ENCODE assay signal across 8 cellular contexts in genomic region chr1:226407199-226407496, GRCh38. TPM values are rescaled to one million over a fixed set of nuclear protein-coding genes. Genes with fewer than 3 reads are reported as not detected.
A peak's percentile ranks its signal among the peaks of the same experiment; 100 is the strongest.
DNase-seq lines count a peak whose midpoint lies in the region; ATAC-seq, FAIRE-seq and TF ChIP-seq lines count a peak whose summit lies in the region.

No MANE protein-coding gene starts in this region.

- no peak for FAIRE-seq in HepG2 (lab: Jason Lieb, UNC)

- DNase-seq in activated CD4-positive, alpha-beta T cell treated with anti-CD3 and anti-CD28 coated beads for 36 hours, result no peak
- DNase-seq in activated CD4-positive, alpha-beta T cell treated with anti-CD3 and anti-CD28 coated beads for 4 hours, result no peak
- DNase-seq in HepG2 (ENCODE audit: low spot score) (no peak), thyroid gland (no peak), NCI-H510A treated with DMSO at 0.1 percent for 48 hours (lab: John Stamatoyannopoulos, UW) (no peak), Kasumi-1 (lab: John Stamatoyannopoulos, UW) (no peak)
- no peak for DNase-seq in stimulated activated CD4-positive, alpha-beta T cell treated with anti-CD3 and anti-CD28 coated beads, Interleukin-12 subunit alpha, Interleukin-12 subunit beta, amount 100 ng/mL, for 4 hours

- TF ChIP-seq POLR2A in HepG2 (IDR thresholded peaks at IDR 0.05; ENCODE audit: insufficient read depth in 1 of 2, low read depth in 2 of 2, low read length in 2 of 2) (no peak), thyroid gland (IDR thresholded peaks at IDR 0.05) (no peak)

- no peak for TF ChIP-seq CTCF in HepG2 (CRISPR knock-in tag; IDR thresholded peaks at IDR 0.05)
- TF ChIP-seq CTCF in thyroid gland (IDR thresholded peaks at IDR 0.05), result no peak

- POLR2A ChIA-PET in activated CD4-positive, alpha-beta T cell treated with anti-CD3 and anti-CD28 coated beads for 36 hours (lab: Charles Lee), result interaction anchor here (0.6 kb wide), 1 partner anchor 1421 kb away, joined by 5 read pairs; no protein-coding TSS in a partner anchor
- POLR2A ChIA-PET in HepG2 (lab: Yijun Ruan, JAX), result interaction anchor here (0.6 to 1.8 kb wide), 3 partner anchors 10 to 345 kb away, joined by 3 to 6 read pairs (median 3); partner anchors contain the start of gene H3-3A

- H3K9ac ChIP-seq in HepG2 (ENCODE audit: insufficient read depth, low read depth, low read length), result peak overlapping the region; percentile 59

- peak overlapping the region; percentile 93 for H3K27ac Mint-ChIP-seq in activated CD4-positive, alpha-beta T cell treated with anti-CD3 and anti-CD28 coated beads for 36 hours
- H3K27ac Mint-ChIP-seq in activated naive CD8-positive, alpha-beta T cell, result peak overlapping the region; percentile 94

- H3K27me3 ChIP-seq in HepG2 (ENCODE audit: control insufficient read depth in 1 of 2, insufficient read depth in 2 of 2, low read length in 2 of 2), result no peaks in the 10 kb centered on the region
- H3K27me3 ChIP-seq in thyroid gland, result no peaks in the 10 kb centered on the region

- intact Hi-C loops in activated CD4-positive, alpha-beta T cell treated with anti-CD3 and anti-CD28 coated beads for 36 hours (cut with DNase I, micrococcal nuclease), result loop anchor here (2.0 to 10.0 kb wide), 11 partner anchors 38 to 1758 kb away; partner anchors contain the start of genes H3-3A (in 2 of the 2), ACBD3 (in 1 of the 2), C1orf35 (in 1 of the 2) and IBA57 (in 1 of the 2)
- intact Hi-C loops in HepG2 (cut with micrococcal nuclease; ENCODE audit: unreplicated experiment) (no loop called here), thyroid gland (cut with DNase I) (no loop called here)

- no peak overlapping the region for H2AFZ ChIP-seq in HepG2 (ENCODE audit: low read length)

- CTCF ChIA-PET in activated CD4-positive, alpha-beta T cell treated with anti-CD3 and anti-CD28 coated beads for 36 hours (lab: Charles Lee), result interaction anchor here (0.6 to 3.2 kb wide), 17 partner anchors 9 to 794 kb away, joined by 3 to 18 read pairs (median 4); partner anchors contain the start of gene LIN9
- CTCF ChIA-PET in HepG2 (lab: Yijun Ruan, JAX; ENCODE audit: low intra/inter-chr PET ratio, low total read pairs), result no interaction called here

- peaks cover 52% of the 10 kb centered on the region for H3K4me1 ChIP-seq in HepG2 (ENCODE audit: insufficient read depth, low read length)
- H3K4me1 ChIP-seq in thyroid gland, result peaks cover 27 to 37% of the 10 kb centered on the region in 2 donors

- H3K27ac ChIP-seq in HepG2 (ENCODE audit: extremely low read length, insufficient read depth, low read length), result peak overlapping the region; percentile 77
- peak overlapping the region in 2 of 3 donors; percentile 53 to 77 for H3K27ac ChIP-seq in thyroid gland

- H4K20me1 ChIP-seq in HepG2 (ENCODE audit: insufficient read depth, low read length), result peaks cover 10% of the 10 kb centered on the region

- peak overlapping the region; percentile 88 for H3K4me3 Mint-ChIP-seq in activated CD4-positive, alpha-beta T cell treated with anti-CD3 and anti-CD28 coated beads for 36 hours
- H3K4me3 Mint-ChIP-seq in activated naive CD8-positive, alpha-beta T cell, result peak overlapping the region; percentile 96

- in situ Hi-C loops in HepG2 (cut with HindIII; ENCODE audit: extremely low pct_ligation_motif_present, low pct_unique_long_range_greater_than_20kb), result no loop called here

- peaks cover 13% of the 10 kb centered on the region for H3K36me3 Mint-ChIP-seq in activated CD4-positive, alpha-beta T cell treated with anti-CD3 and anti-CD28 coated beads for 36 hours (ENCODE audit: low read depth)
- H3K36me3 Mint-ChIP-seq in activated naive CD8-positive, alpha-beta T cell, result peaks cover 4% of the 10 kb centered on the region

- H3K9me3 ChIP-seq in HepG2 (ENCODE audit: low read length) (no peaks in the 10 kb centered on the region), thyroid gland (no peaks in the 10 kb centered on the region)

- TF ChIP-seq RAD21 in HepG2 (CRISPR knock-in tag; IDR thresholded peaks at IDR 0.05), result no peak

- peak overlapping the region; percentile 71 to 92 (median 84) for H3K4me3 ChIP-seq in HepG2 (replicated peaks in 1 of 3; ENCODE audit: insufficient read depth in 1 of 3, low read depth in 2 of 3, low read length in 3 of 3)
- H3K4me3 ChIP-seq in thyroid gland (replicated peaks in 1 of 3), result peak overlapping the region; percentile 46 to 67 (median 62)

- H3K36me3 ChIP-seq in HepG2 (replicated peaks in 1 of 2; ENCODE audit: control insufficient read depth in 1 of 2, insufficient read depth in 2 of 2, low read length in 2 of 2) (peaks cover 0 to 7% of the 10 kb centered on the region in 2 experiments; a peak in 2 of 5 replicates), thyroid gland (peaks cover 0 to 3% of the 10 kb centered on the region in 2 donors)

- no peaks in the 10 kb centered on the region for H3K9me3 Mint-ChIP-seq in activated CD4-positive, alpha-beta T cell treated with anti-CD3 and anti-CD28 coated beads for 36 hours (ENCODE audit: low read depth)
- no peaks in the 10 kb centered on the region for H3K9me3 Mint-ChIP-seq in activated naive CD8-positive, alpha-beta T cell (ENCODE audit: low read depth)

- BruUV-seq in HepG2 (replicated peaks; lab: Mats Ljungman, UMichigan), result no TSS peak

- no peaks in the 10 kb centered on the region for H3K27me3 Mint-ChIP-seq in activated CD4-positive, alpha-beta T cell treated with anti-CD3 and anti-CD28 coated beads for 36 hours
- no peaks in the 10 kb centered on the region for H3K27me3 Mint-ChIP-seq in activated naive CD8-positive, alpha-beta T cell

- no peak for TF ChIP-seq EP300 in HepG2 (IDR thresholded peaks at IDR 0.05; ENCODE audit: low read depth in 2 of 2, low read length in 2 of 2)
- no peak for TF ChIP-seq EP300 in HepG2 (CRISPR knock-in tag; IDR thresholded peaks at IDR 0.05; ENCODE audit: borderline replicate concordance)

- ATAC-seq in activated CD4-positive, alpha-beta T cell treated with anti-CD3 and anti-CD28 coated beads for 36 hours, result peak; percentile 0
- no peak for ATAC-seq in HepG2

- 0% methylated on average over 4 of the region's 4 CpGs for WGBS in HepG2 (ENCODE audit: low lambda C conversion rate)
- WGBS in thyroid gland, 2 donors, result 0 to 3% methylated on average over 4 of the region's 4 CpGs

- peaks cover 47% of the 10 kb centered on the region for H3K4me1 Mint-ChIP-seq in activated CD4-positive, alpha-beta T cell treated with anti-CD3 and anti-CD28 coated beads for 36 hours
- peaks cover 38% of the 10 kb centered on the region for H3K4me1 Mint-ChIP-seq in activated naive CD8-positive, alpha-beta T cell (ENCODE audit: low read depth)

- H3K79me2 ChIP-seq in HepG2 (ENCODE audit: insufficient read depth, low read length), result peaks cover 42% of the 10 kb centered on the region

- peak overlapping the region; percentile 86 for H3K4me2 ChIP-seq in HepG2 (ENCODE audit: low read depth, low read length)

TF ChIP-seq in HepG2, 621 proteins besides CTCF, POLR2A, EP300 and RAD21:
- no peak for TF ChIP-seq NFKB2 (CRISPR knock-in tag; IDR thresholded peaks at IDR 0.05; ENCODE audit: borderline replicate concordance)
- 0 out of 2 replicates have a peak, but pooled peaks have one; percentile 22 for TF ChIP-seq NCOA1 (CRISPR knock-in tag; IDR thresholded peaks at IDR 0.05)
TF ChIP-seq in HepG2: peak in this region for 1.

RNA-seq across cellular contexts. Expression of gene PARP1, which starts 0.7 kb away (rescaled TPM):
- 100 to 1,000 TPM; 237 to 242 TPM for total RNA-seq in activated CD4-positive, alpha-beta T cell treated with anti-CD3 and anti-CD28 coated beads for 36 hours
- total RNA-seq in HepG2 (2016; rRNA removed; fragmentation: Illumina TruSeq; extraction: Trizol) (85.2 and 125 TPM in 2 replicates), thyroid gland (100 to 1,000 TPM in 2 of 4 donors, 10 to 100 TPM in 2; 47.8 to 103 (median 90.5) TPM)
- total RNA-seq in HepG2 (2016; cell fraction: cytosol; rRNA removed; fragmentation: Illumina TruSeq; extraction: Trizol; ENCODE audit: low read depth), result 7.4 and 9.2 TPM in 2 replicates
- total RNA-seq in HepG2 (2016; cell fraction: insoluble cytoplasmic fraction; rRNA removed; fragmentation: Illumina TruSeq; extraction: Trizol), result 84.6 and 117 TPM in 2 replicates
- total RNA-seq in HepG2 (2016; cell fraction: membrane; rRNA removed; fragmentation: Illumina TruSeq; extraction: Trizol), result 22.9 and 23.8 TPM in 2 replicates
- 52.4 and 53.9 TPM in 2 replicates for total RNA-seq in HepG2 (2016; cell fraction: nucleus; rRNA removed; fragmentation: Illumina TruSeq; extraction: Trizol)
- polyA plus RNA-seq in HepG2 (2011; rRNA removed), result 49.0 and 50.1 TPM in 2 replicates
- 55.7 and 72.2 TPM in 2 replicates for polyA plus RNA-seq in HepG2 (2011; cell fraction: cytosol; rRNA removed)
- 49.0 and 49.1 TPM in 2 replicates for polyA plus RNA-seq in HepG2 (2011; cell fraction: nucleus; rRNA removed)
- polyA plus RNA-seq in HepG2 (2012), result 34.7 and 47.5 TPM in 2 replicates
- polyA plus RNA-seq in HepG2 (2016; cell fraction: cytosol; fragmentation: Illumina TruSeq; extraction: Trizol; ENCODE audit: low read depth), result 3.7 and 4.1 TPM in 2 replicates
- polyA plus RNA-seq in HepG2 (2016; cell fraction: insoluble cytoplasmic fraction; fragmentation: Illumina TruSeq; extraction: Trizol; ENCODE audit: low read depth), result 117 and 119 TPM in 2 replicates
- 10.3 and 13.4 TPM in 2 replicates for polyA plus RNA-seq in HepG2 (2016; cell fraction: membrane; fragmentation: Illumina TruSeq; extraction: Trizol; ENCODE audit: low read depth)
- polyA plus RNA-seq in HepG2 (2016; cell fraction: nucleus; fragmentation: Illumina TruSeq; extraction: Trizol; ENCODE audit: insufficient read depth, low read depth), result 60.9 and 64.4 TPM in 2 replicates
- 101 and 222 TPM in 2 replicates for polyA minus RNA-seq in HepG2 (2011; rRNA and poly(A)+ RNA removed; ENCODE audit: low replicate concordance)
- polyA minus RNA-seq in HepG2 (2011; cell fraction: cytosol; rRNA and poly(A)+ RNA removed), result 41.2 and 42.7 TPM in 2 replicates
- polyA minus RNA-seq in HepG2 (2011; cell fraction: nucleus; rRNA and poly(A)+ RNA removed), result 46.1 and 55.0 TPM in 2 replicates

Comparison
In these comparisons a context has a peak if more than half of its experiments do, and no peak if none do; other contexts are left out.
1. intact Hi-C loops: an anchor here in activated CD4-positive, alpha-beta T cell treated with anti-CD3 and anti-CD28 coated beads for 36 hours (2.0 to 10.0 kb wide); none called in HepG2 and thyroid gland.